Comparison of ENCODE assay signal across 1 cellular context in the genomic region with DNA sequence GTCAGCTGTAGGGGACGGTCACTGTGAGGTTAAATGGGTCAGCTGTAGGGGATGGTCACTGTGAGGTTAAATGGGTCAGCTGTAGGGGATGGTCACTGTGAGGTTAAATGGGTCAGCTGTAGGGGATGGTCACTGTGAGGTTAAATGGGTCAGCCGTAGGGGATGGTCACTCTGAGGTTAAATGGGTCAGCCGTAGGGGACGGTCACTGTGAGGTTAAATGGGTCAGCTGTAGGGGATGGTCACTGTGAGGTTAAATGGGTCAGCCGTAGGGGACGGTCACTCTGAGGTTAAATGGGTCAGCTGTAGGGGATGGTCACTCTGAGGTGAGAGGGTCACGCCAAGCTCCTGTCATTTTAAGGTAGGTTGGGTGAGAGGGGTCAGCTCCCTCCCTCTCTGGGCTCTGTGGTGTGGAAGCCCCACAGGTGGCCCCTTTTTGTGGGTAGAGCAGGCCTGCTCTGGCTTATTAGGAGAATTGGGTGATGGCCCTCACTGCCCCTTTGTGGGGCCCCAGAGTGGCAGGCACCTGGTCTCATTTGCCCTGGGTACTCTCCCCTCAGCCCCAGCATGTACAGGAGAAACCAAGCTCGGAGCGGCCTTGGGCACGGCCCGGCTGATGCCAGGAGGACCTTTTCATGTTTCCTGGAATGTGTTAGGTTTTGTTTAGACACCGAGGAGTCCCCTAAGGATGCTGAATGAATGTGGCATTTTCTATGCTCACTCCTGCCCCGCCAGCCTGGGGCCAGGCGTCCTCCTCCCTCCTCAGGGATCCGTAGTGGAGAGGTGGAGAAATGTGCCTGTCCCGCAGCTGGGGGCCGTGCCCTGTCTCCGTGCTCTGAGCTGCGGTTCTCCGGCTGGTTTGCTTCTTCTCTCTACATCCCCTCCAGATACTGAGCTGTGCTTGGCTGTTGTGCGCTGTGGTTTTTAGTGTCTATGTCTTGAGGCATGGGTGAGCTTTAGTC.
A peak's percentile ranks its signal among the peaks of the same experiment; 100 is the strongest.
TF ChIP-seq lines count a peak whose summit lies in the region.

No MANE protein-coding gene starts in this region.

TF ChIP-seq in HEK293, 187 proteins besides CTCF, POLR2A, EP300 and RAD21 (continued from another document):
- TF ChIP-seq ZNF600 (tag by site-specific recombination; IDR thresholded peaks at IDR 0.05) (0 out of 2 replicates have a peak, but pooled peaks have one; percentile 21), TSHZ1 (tag by site-specific recombination; IDR thresholded peaks at IDR 0.05; ENCODE audit: borderline replicate concordance) (no peak), PRDM4 (tag by site-specific recombination; IDR thresholded peaks at IDR 0.05) (no peak), ZNF202 (tag by site-specific recombination; IDR thresholded peaks at IDR 0.05; ENCODE audit: borderline replicate concordance) (no peak), ZBTB26 (tag by site-specific recombination; optimal IDR thresholded peaks at IDR 0.05) (no peak), BCL11A (tag by site-specific recombination; IDR thresholded peaks at IDR 0.05; ENCODE audit: low read depth) (peak; percentile 94; the same call in 1 of the 2 replicates), BCL11B (tag by site-specific recombination; IDR thresholded peaks at IDR 0.05; ENCODE audit: low read depth) (peak; percentile 98), ZIC2 (tag by site-specific recombination; IDR thresholded peaks at IDR 0.05) (no peak), KLF1 (tag by site-specific recombination; IDR thresholded peaks at IDR 0.05) (no peak), ZBTB20 (tag by site-specific recombination; IDR thresholded peaks at IDR 0.05) (peak; percentile 63; the same call in 1 of the 2 replicates), TCF7L2 (IDR thresholded peaks at IDR 0.05; ENCODE audit: borderline replicate concordance, low read depth, low read length) (no peak), OSR2 (tag by site-specific recombination; IDR thresholded peaks at IDR 0.05) (no peak), ZNF621 (tag by site-specific recombination; IDR thresholded peaks at IDR 0.05) (no peak), ZNF433 (tag by site-specific recombination; IDR thresholded peaks at IDR 0.05; ENCODE audit: low read depth) (no peak), ZNF548 (tag by site-specific recombination; IDR thresholded peaks at IDR 0.05) (no peak), SCRT2 (tag by site-specific recombination; IDR thresholded peaks at IDR 0.05) (0 out of 2 replicates have a peak, but pooled peaks have one; percentile 14), ZNF148 (tag by site-specific recombination; IDR thresholded peaks at IDR 0.05; ENCODE audit: borderline replicate concordance) (no peak), ZNF610 (tag by site-specific recombination; IDR thresholded peaks at IDR 0.05; ENCODE audit: borderline replicate concordance) (no peak)
